Comparison of ENCODE assay signal across 14 cellular contexts in the genomic region with DNA sequence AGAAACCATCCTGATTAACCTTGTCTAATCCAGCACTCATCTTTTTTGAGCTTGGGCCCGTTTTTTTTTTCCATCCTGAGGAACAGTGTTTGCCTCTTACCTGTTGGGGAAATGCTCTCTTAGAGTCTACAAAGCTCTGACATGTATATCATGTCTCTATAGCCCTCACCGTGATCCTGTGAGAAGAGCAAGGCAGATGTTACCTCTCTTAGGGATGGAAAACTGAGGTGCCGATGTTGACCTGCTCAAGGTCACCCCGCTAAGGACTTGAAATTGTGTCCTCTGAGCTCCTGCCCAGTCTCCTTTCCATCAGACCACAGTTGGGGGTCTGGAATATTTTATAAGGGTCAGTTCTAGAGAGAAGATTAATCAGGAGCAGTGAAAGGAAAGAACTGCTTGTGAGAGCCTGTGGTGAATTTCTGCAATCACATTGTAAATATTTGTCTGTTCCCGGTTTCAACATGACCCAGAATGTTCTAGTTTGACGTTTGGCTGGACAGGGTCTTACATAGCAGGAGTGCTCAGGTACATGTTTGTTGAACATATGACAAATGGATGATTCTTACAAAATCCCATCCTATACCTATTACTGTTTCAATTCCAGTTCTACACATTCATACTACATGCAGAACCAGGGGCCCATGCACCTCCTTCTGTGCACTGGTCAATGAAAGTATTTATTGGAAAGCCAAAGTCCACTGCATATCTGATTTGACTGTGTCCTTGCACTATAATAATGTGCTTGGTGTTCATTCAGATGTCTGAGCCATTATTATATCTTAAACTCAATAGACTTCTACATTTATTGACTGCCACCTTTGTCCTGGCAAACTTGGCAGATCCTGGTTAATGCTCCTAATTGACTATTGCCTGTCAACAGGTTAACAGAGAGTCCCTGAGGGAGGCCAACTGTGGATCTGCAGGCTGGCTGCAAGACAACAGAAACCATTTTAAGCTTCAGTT.
"Had no signal": no experiment of that assay in that cellular context is flagged by ENCODE, and none has a peak within 500 bp of the region (broad histone marks: within the 10 kb centered on the region; RNA-seq: fewer than 3 reads in every experiment).

No MANE protein-coding gene starts in this region.

- DNase-seq: activated B cell treated with CpG ODN at 0.5 μM for 24 hours; activated CD4-positive, alpha-beta T cell treated with anti-CD3 and anti-CD28 coated beads, Interleukin-2, amount 10 ng/mL, durations not matched to agents 24 days and 14 days; activated CD8-positive, alpha-beta memory T cell treated with anti-CD3 and anti-CD28 coated beads for 24 hours; activated naive CD4-positive, alpha-beta T cell treated with Interleukin-2 at 50 U/mL for 16 hours; effector CD8-positive, alpha-beta T cell; heart right ventricle; islet precursor cell; left ventricle myocardium inferior; naive thymus-derived CD4-positive, alpha-beta T cell; psoas muscle; stimulated activated naive CD8-positive, alpha-beta T cell treated with anti-CD3 and anti-CD28 coated beads, Interleukin-15, Interleukin-2, amounts not matched to agents 100 U/mL and 50 U/mL, for 24 hours; testis had no signal

- H3K9me3 ChIP-seq: heart right ventricle, left ventricle myocardium inferior, neutrophil, psoas muscle, testis had no signal

- H3K36me3 ChIP-seq: neutrophil had no signal

- H3K4me1 ChIP-seq: heart right ventricle, psoas muscle, testis had no signal

- H3K27me3 ChIP-seq: heart right ventricle, neutrophil, testis had no signal

- H3K4me3 ChIP-seq: coronary artery, heart right ventricle, left ventricle myocardium inferior, psoas muscle, testis had no signal

- H3K27ac ChIP-seq: coronary artery, heart right ventricle, left ventricle myocardium inferior, neutrophil, psoas muscle, testis had no signal
